Comparison of ENCODE assay signal across 1 cellular context in genomic region chr7:146655928-146656797, GRCh38.
TF ChIP-seq lines count a peak whose summit lies in the region.

No MANE protein-coding gene starts in this region.

TF ChIP-seq in HEK293, 187 proteins besides CTCF, POLR2A, EP300 and RAD21 (continued from another document):
- TF ChIP-seq ZXDB (tag by site-specific recombination; IDR thresholded peaks at IDR 0.05) (peak; percentile 88), HOXA7 (CRISPR knock-in tag; IDR thresholded peaks at IDR 0.05; ENCODE audit: borderline replicate concordance) (no peak), ZNF830 (tag by site-specific recombination; IDR thresholded peaks at IDR 0.05; ENCODE audit: low read depth) (no peak), ZNF560 (tag by site-specific recombination; IDR thresholded peaks at IDR 0.05; ENCODE audit: borderline replicate concordance) (no peak), ZSCAN30 (tag by site-specific recombination; IDR thresholded peaks at IDR 0.05) (peak; percentile 81; the same call in 1 of the 2 replicates), WT1 (tag by site-specific recombination; IDR thresholded peaks at IDR 0.05) (peak; percentile 94), ZNF174 (tag by site-specific recombination; IDR thresholded peaks at IDR 0.05) (no peak), ZEB2 (tag by site-specific recombination; IDR thresholded peaks at IDR 0.05) (peak; percentile 95), ZNF138 (tag by site-specific recombination; IDR thresholded peaks at IDR 0.05; ENCODE audit: borderline replicate concordance) (no peak), ZNF776 (tag by site-specific recombination; IDR thresholded peaks at IDR 0.05; ENCODE audit: borderline replicate concordance) (no peak), IKZF3 (tag by site-specific recombination; IDR thresholded peaks at IDR 0.05) (peak; percentile 86), KLF8 (tag by site-specific recombination; IDR thresholded peaks at IDR 0.05) (peak; percentile 94), ZNF501 (tag by site-specific recombination; IDR thresholded peaks at IDR 0.05) (peak; percentile 61; the same call in 1 of the 2 replicates), ZNF266 (tag by site-specific recombination; IDR thresholded peaks at IDR 0.05; ENCODE audit: low read depth) (no peak), ZNF121 (tag by site-specific recombination; IDR thresholded peaks at IDR 0.05) (no peak), ZNF239 (tag by site-specific recombination; IDR thresholded peaks at IDR 0.05) (no peak), ZNF2 (tag by site-specific recombination; IDR thresholded peaks at IDR 0.05) (0 out of 2 replicates have a peak, but pooled peaks have one; percentile 53), ZFHX2 (tag by site-specific recombination; conservative IDR thresholded peaks at IDR 0.05) (no peak), ZNF48 (tag by site-specific recombination; IDR thresholded peaks at IDR 0.05) (no peak), ZNF404 (tag by site-specific recombination; IDR thresholded peaks at IDR 0.05) (no peak), ZNF26 (tag by site-specific recombination; IDR thresholded peaks at IDR 0.05) (no peak), ZNF664 (tag by site-specific recombination; IDR thresholded peaks at IDR 0.05) (no peak), BCL11A (tag by site-specific recombination; IDR thresholded peaks at IDR 0.05; ENCODE audit: low read depth) (peak; percentile 86), ZNF114 (tag by site-specific recombination; IDR thresholded peaks at IDR 0.05) (no peak), ZBTB8A (tag by site-specific recombination; IDR thresholded peaks at IDR 0.05) (peak; percentile 44), BCL11B (tag by site-specific recombination; IDR thresholded peaks at IDR 0.05; ENCODE audit: low read depth) (peak; percentile 70; the same call in 1 of the 2 replicates), ZNF19 (tag by site-specific recombination; IDR thresholded peaks at IDR 0.05; ENCODE audit: low read depth) (no peak), OVOL3 (tag by site-specific recombination; IDR thresholded peaks at IDR 0.05) (peak; percentile 40; the same call in 1 of the 2 replicates), KLF10 (tag by site-specific recombination; IDR thresholded peaks at IDR 0.05) (peak; percentile 81), ZNF274 (IDR thresholded peaks at IDR 0.05; ENCODE audit: low read length) (no peak), ZNF274 (tag by site-specific recombination; IDR thresholded peaks at IDR 0.05; ENCODE audit: borderline replicate concordance) (no peak), ZBTB11 (tag by site-specific recombination; conservative IDR thresholded peaks at IDR 0.05; ENCODE audit: low read depth) (no peak), ZBTB26 (tag by site-specific recombination; optimal IDR thresholded peaks at IDR 0.05) (no peak), GLI4 (tag by site-specific recombination; IDR thresholded peaks at IDR 0.05) (no peak), ZNF529 (tag by site-specific recombination; IDR thresholded peaks at IDR 0.05; ENCODE audit: insufficient replicate concordance) (no peak), ZNF76 (tag by site-specific recombination; IDR thresholded peaks at IDR 0.05; ENCODE audit: borderline replicate concordance, low read depth) (peak; percentile 61), ZNF140 (tag by site-specific recombination; IDR thresholded peaks at IDR 0.05) (no peak), EGR2 (tag by site-specific recombination; IDR thresholded peaks at IDR 0.05; ENCODE audit: low read depth) (no peak), ZBTB7A (tag by site-specific recombination; IDR thresholded peaks at IDR 0.05; ENCODE audit: low read depth) (no peak), ZNF175 (tag by site-specific recombination; IDR thresholded peaks at IDR 0.05) (no peak)
- TF ChIP-seq, protein P1, sequence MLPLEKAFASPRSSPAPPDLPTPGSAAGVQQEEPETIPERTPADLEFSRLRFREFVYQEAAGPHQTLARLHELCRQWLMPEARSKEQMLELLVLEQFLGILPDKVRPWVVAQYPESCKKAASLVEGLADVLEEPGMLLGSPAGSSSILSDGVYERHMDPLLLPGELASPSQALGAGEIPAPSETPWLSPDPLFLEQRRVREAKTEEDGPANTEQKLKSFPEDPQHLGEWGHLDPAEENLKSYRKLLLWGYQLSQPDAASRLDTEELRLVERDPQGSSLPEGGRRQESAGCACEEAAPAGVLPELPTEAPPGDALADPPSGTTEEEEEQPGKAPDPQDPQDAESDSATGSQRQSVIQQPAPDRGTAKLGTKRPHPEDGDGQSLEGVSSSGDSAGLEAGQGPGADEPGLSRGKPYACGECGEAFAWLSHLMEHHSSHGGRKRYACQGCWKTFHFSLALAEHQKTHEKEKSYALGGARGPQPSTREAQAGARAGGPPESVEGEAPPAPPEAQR (tag by site-specific recombination; IDR thresholded peaks at IDR 0.05) = no peak
- TF ChIP-seq, protein P2, sequence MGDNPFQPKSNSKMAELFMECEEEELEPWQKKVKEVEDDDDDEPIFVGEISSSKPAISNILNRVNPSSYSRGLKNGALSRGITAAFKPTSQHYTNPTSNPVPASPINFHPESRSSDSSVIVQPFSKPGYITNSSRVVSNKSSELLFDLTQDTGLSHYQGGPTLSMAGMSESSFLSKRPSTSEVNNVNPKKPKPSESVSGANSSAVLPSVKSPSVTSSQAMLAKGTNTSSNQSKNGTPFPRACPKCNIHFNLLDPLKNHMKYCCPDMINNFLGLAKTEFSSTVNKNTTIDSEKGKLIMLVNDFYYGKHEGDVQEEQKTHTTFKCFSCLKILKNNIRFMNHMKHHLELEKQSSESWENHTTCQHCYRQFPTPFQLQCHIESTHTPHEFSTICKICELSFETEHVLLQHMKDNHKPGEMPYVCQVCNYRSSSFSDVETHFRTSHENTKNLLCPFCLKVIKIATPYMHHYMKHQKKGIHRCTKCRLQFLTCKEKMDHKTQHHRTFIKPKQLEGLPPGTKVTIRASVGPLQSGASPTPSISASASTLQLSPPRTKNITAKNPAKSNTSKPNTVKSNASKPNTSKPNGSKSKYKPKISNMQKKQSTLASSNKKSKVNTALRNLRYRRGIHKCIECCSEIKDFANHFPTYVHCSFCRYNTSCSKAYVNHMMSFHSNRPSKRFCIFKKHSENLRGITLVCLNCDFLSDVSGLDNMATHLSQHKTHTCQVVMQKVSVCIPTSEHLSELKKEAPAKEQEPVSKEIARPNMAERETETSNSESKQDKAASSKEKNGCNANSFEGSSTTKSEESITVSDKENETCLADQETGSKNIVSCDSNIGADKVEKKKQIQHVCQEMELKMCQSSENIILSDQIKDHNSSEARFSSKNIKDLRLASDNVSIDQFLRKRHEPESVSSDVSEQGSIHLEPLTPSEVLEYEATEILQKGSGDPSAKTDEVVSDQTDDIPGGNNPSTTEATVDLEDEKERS (tag by site-specific recombination; IDR thresholded peaks at IDR 0.05) = 0 out of 2 replicates have a peak, but pooled peaks have one; percentile 16
- TF ChIP-seq, protein P3, sequence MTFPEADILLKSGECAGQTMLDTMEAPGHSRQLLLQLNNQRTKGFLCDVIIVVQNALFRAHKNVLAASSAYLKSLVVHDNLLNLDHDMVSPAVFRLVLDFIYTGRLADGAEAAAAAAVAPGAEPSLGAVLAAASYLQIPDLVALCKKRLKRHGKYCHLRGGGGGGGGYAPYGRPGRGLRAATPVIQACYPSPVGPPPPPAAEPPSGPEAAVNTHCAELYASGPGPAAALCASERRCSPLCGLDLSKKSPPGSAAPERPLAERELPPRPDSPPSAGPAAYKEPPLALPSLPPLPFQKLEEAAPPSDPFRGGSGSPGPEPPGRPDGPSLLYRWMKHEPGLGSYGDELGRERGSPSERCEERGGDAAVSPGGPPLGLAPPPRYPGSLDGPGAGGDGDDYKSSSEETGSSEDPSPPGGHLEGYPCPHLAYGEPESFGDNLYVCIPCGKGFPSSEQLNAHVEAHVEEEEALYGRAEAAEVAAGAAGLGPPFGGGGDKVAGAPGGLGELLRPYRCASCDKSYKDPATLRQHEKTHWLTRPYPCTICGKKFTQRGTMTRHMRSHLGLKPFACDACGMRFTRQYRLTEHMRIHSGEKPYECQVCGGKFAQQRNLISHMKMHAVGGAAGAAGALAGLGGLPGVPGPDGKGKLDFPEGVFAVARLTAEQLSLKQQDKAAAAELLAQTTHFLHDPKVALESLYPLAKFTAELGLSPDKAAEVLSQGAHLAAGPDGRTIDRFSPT (tag by site-specific recombination; IDR thresholded peaks at IDR 0.05) = peak; percentile 94
- TF ChIP-seq, protein P4, sequence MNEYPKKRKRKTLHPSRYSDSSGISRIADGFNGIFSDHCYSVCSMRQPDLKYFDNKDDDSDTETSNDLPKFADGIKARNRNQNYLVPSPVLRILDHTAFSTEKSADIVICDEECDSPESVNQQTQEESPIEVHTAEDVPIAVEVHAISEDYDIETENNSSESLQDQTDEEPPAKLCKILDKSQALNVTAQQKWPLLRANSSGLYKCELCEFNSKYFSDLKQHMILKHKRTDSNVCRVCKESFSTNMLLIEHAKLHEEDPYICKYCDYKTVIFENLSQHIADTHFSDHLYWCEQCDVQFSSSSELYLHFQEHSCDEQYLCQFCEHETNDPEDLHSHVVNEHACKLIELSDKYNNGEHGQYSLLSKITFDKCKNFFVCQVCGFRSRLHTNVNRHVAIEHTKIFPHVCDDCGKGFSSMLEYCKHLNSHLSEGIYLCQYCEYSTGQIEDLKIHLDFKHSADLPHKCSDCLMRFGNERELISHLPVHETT (tag by site-specific recombination; IDR thresholded peaks at IDR 0.05) = peak; percentile 84
